ENCODE assay signal across 18 cellular contexts in the genomic region with DNA sequence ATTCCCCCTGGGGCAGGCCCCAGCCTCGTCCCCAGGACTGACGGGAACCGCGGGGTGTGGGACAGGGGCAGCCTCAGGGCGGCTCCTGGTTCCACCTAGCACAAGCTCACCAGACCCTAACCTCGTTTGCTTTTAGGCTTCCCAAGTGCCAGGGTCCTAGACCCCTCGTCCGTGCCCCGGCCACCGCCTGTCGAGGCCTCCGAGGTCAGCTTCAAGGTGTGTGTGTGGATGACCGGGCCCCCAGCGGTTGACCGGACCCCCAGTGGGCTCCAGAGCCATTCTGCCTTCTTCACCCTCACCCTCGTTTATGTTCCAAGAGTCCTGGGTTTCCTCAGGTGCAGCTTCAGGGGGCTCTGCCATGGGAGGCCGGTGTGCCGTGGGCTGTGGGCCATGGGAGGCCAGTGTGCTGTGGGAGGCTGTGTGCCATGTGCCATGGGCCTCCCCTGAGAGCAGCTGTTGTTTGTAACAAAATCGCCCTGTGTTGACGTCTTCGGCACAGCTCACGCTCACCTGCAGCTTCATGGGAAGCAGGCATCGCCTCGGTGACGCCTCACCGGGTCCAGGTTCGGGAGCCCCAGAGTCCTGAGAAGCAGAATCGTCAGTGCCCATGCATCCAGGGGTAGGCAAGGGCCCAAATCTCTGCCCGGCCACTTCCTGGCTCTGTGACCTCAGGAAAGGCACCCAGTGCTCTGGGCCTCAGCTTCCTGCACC. TPM values are rescaled to one million over a fixed set of nuclear protein-coding genes. Genes with fewer than 3 reads are reported as not detected.
DNase-seq lines count a peak whose midpoint lies in the region; ATAC-seq and TF ChIP-seq lines count a peak whose summit lies in the region.
"Had no signal": no experiment of that assay in that cellular context is flagged by ENCODE, and none has a peak within 500 bp of the region (broad histone marks: within the 10 kb centered on the region; RNA-seq: fewer than 3 reads in every experiment).

No MANE protein-coding gene starts in this region.

- H3K4me3 ChIP-seq in RWPE2 (ENCODE audit: severe bottlenecking) = no peak overlapping the region
- H3K4me3 ChIP-seq in left lung = no peak overlapping the region
- H3K4me3 ChIP-seq: skin epidermis had no signal

- no peak overlapping the region for H3K27ac ChIP-seq in RWPE2 (ENCODE audit: poor library complexity, severe bottlenecking)
- H3K27ac ChIP-seq in left lung = no peak overlapping the region
- H3K27ac ChIP-seq: foreskin keratinocyte, neutrophil, skin epidermis had no signal

- H3K36me3 ChIP-seq in RWPE2 (ENCODE audit: low read depth) = no peaks in the 10 kb centered on the region
- H3K36me3 ChIP-seq in left lung = no peaks in the 10 kb centered on the region
- H3K36me3 ChIP-seq: neutrophil had no signal

- intact Hi-C loops in Right ventricle myocardium inferior (cut with DNase I) = no loop called here
- intact Hi-C loops in left cardiac atrium (cut with DNase I) = loop anchor here (10.0 kb wide), 1 partner anchor 310 kb away; no protein-coding TSS in a partner anchor
- intact Hi-C loops in left lung (cut with DNase I) = no loop called here

- H3K9me3 ChIP-seq in RWPE2 (ENCODE audit: severe bottlenecking) (no peaks in the 10 kb centered on the region), left lung (no peaks in the 10 kb centered on the region)
- H3K9me3 ChIP-seq: neutrophil had no signal

- ATAC-seq in Right ventricle myocardium inferior = no peak
- ATAC-seq in left cardiac atrium = no peak
- ATAC-seq in RWPE2 (ENCODE audit: low read depth) = no peak
- no peak for ATAC-seq in left lung
- ATAC-seq in HG02798 (IDR thresholded peaks at IDR 0.05; ENCODE audit: poor library complexity, unreplicated experiment) = no peak
- no peak for ATAC-seq in HG03460 (IDR thresholded peaks at IDR 0.05; ENCODE audit: unreplicated experiment)
- ATAC-seq: activated CD4-positive, CD25-positive, alpha-beta regulatory T cell treated with anti-CD3 and anti-CD28 coated beads, Interleukin-2, amount 50 U/mL, for 24 hours; foreskin keratinocyte; stimulated activated naive CD8-positive, alpha-beta T cell treated with anti-CD3 and anti-CD28 coated beads, Interleukin-15, Interleukin-2, amounts not matched to agents 100 U/mL and 50 U/mL, for 24 hours had no signal

- H3K27ac Mint-ChIP-seq in type B pancreatic cell = no peak overlapping the region

- H3K9me3 Mint-ChIP-seq in type B pancreatic cell = no peaks in the 10 kb centered on the region

- H3K27me3 ChIP-seq in RWPE2 (ENCODE audit: insufficient read depth, poor library complexity, severe bottlenecking) (peaks cover 5% of the 10 kb centered on the region), left lung (peaks cover 0 to 56% of the 10 kb centered on the region in 2 donors)
- H3K27me3 ChIP-seq: foreskin keratinocyte had no signal

- TF ChIP-seq CTCF in RWPE2 (IDR thresholded peaks at IDR 0.05; ENCODE audit: poor library complexity, severe bottlenecking) (no peak), left lung (IDR thresholded peaks at IDR 0.05) (no peak), type B pancreatic cell (conservative IDR thresholded peaks at IDR 0.05) (no peak)

- no peak overlapping the region for H3K4me3 Mint-ChIP-seq in type B pancreatic cell

- peak; percentile 57 for DNase-seq in Right ventricle myocardium inferior (ENCODE audit: missing footprints)
- DNase-seq in left cardiac atrium = no peak
- DNase-seq in RWPE2 (ENCODE audit: low spot score) = peak; percentile 19
- peak; percentile 15 to 61 for DNase-seq in left lung
- peak; percentile 66 for DNase-seq in type B pancreatic cell (ENCODE audit: extremely low spot score, unreplicated experiment)
- no peak for DNase-seq in NCI-H69 (lab: John Stamatoyannopoulos, UW)
- DNase-seq: activated T-cell treated with anti-CD3 and anti-CD28 coated beads for 4 hours; central memory CD4-positive, alpha-beta T cell; foreskin keratinocyte; GDM1; NCI-H1092 treated with DMSO at 0.1 percent for 48 hours; stimulated activated naive CD8-positive, alpha-beta T cell treated with anti-CD3 and anti-CD28 coated beads, Interleukin-15, Interleukin-2, amounts not matched to agents 100 U/mL and 50 U/mL, for 24 hours; T-helper 2 cell had no signal

- no peaks in the 10 kb centered on the region for H3K36me3 Mint-ChIP-seq in type B pancreatic cell

- peaks cover 8% of the 10 kb centered on the region for H3K4me1 Mint-ChIP-seq in type B pancreatic cell (ENCODE audit: unreplicated experiment)

- H3K27me3 Mint-ChIP-seq in type B pancreatic cell = peaks cover 40% of the 10 kb centered on the region

- H3K4me1 ChIP-seq in RWPE2 (ENCODE audit: insufficient read depth, poor library complexity, severe bottlenecking) = no peaks in the 10 kb centered on the region
- H3K4me1 ChIP-seq in left lung = no peaks in the 10 kb centered on the region
- H3K4me1 ChIP-seq: foreskin keratinocyte had no signal

RNA-seq across cellular contexts. Expression of a gene that starts 43.0 kb away (rescaled TPM):
- not detected for total RNA-seq in Right ventricle myocardium inferior
- total RNA-seq in left cardiac atrium = not detected
- not detected for total RNA-seq in left lung
- 3.2 and 3.4 TPM in 2 replicates for total RNA-seq in type B pancreatic cell (ENCODE audit: low replicate concordance)
- total RNA-seq: foreskin keratinocyte had no signal

Comparison
In these comparisons a context has a peak if more than half of its experiments do, and no peak if none do; other contexts are left out.
1. DNase-seq: peak in Right ventricle myocardium inferior (single experiment), RWPE2 (single experiment), left lung (2 of 2) and type B pancreatic cell (single experiment); none in left cardiac atrium (single experiment) and NCI-H69 (single experiment).
2. intact Hi-C loops: an anchor here in left cardiac atrium (10.0 kb wide); none called in Right ventricle myocardium inferior and left lung.